In the genomic region with DNA sequence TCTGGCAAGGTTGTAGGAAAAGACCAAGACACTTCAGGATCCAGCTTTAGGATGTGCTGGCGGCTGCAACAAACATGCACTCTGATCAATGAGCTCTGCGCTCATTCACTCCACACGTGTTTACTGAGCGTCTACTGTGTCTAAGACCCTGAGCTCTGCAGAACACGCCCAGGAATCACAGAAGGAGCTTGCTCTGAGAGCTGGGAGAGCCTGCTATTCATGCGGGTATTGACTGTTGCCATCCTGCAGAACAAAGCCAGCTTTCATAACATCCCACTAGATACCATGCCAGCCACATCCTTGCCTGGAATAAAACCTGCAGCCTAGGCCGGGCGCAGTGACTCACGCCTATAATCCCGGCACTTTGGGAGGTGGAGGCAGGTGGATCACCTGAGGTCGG, we compare ENCODE assay signal across 1 cellular context.
TF ChIP-seq lines count a peak whose summit lies in the region.

No MANE protein-coding gene starts in this region.

TF ChIP-seq in IMR-90, 13 proteins besides CTCF, POLR2A, EP300 and RAD21 (continued from another document):
- TF ChIP-seq CHD1 (IDR thresholded peaks at IDR 0.05; ENCODE audit: low read depth, low read length) (no peak), FOS (IDR thresholded peaks at IDR 0.05; ENCODE audit: low read depth, low read length) (no peak), BHLHE40 (IDR thresholded peaks at IDR 0.05; ENCODE audit: low read depth, low read length) (no peak), CEBPB (IDR thresholded peaks at IDR 0.05; ENCODE audit: low read depth, low read length) (no peak), SMC3 (IDR thresholded peaks at IDR 0.05; ENCODE audit: low read depth, low read length) (no peak), RCOR1 (IDR thresholded peaks at IDR 0.05; ENCODE audit: insufficient replicate concordance, low read length) (no peak), MAFK (IDR thresholded peaks at IDR 0.05; ENCODE audit: low read depth, low read length) (no peak), MXI1 (IDR thresholded peaks at IDR 0.05; ENCODE audit: borderline replicate concordance, low read depth, low read length) (no peak)
- TF ChIP-seq, protein P1, sequence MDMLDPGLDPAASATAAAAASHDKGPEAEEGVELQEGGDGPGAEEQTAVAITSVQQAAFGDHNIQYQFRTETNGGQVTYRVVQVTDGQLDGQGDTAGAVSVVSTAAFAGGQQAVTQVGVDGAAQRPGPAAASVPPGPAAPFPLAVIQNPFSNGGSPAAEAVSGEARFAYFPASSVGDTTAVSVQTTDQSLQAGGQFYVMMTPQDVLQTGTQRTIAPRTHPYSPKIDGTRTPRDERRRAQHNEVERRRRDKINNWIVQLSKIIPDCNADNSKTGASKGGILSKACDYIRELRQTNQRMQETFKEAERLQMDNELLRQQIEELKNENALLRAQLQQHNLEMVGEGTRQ (IDR thresholded peaks at IDR 0.05; ENCODE audit: low read depth, low read length), result no peak
